ENCODE assay signal across 8 cellular contexts in the genomic region with DNA sequence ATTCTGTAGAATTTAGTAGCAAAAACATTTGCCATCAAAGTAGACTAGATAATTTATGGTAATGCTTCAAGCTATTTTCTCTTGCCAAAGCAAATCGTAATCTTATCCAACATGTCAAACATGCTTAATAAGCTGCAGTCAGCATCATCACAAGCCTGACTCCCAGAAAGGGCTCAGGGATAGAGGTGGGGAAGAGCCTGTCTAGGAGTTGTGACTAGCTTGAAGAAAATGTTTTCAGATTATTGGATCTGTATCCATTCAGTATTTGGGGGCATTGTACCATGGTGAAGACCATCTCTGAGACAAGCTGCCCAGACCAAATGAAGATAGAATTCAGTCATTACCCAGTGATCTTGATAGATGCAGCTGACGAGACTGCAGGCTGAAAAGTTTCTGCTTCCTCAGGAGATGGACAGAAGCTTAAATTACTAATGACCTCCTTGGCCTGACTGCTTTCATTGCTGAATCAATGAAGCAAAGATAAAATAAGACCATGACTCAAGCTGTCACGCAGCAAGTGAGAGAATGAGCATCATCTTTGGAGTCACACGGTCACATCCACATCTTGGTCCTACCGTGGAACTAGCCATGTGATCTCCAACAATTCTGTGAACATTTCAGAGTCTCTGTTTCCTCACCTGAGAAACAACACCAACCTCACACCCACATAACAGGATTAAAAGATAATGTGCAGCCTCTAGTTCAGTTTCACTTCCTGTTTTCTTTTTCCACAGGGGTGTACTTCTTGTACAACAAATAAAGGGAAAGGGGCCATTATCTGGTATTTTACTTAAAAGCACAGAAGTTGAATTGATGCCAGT. TPM values are rescaled to one million over a fixed set of nuclear protein-coding genes. Genes with fewer than 3 reads are reported as not detected.
DNase-seq lines count a peak whose midpoint lies in the region; ATAC-seq and TF ChIP-seq lines count a peak whose summit lies in the region.

No MANE protein-coding gene starts in this region.

- H3K27me3 ChIP-seq in suprapubic skin, result no peaks in the 10 kb centered on the region

- H3K27ac ChIP-seq in suprapubic skin, result no peak overlapping the region

- 67% methylated on average over 5 of the region's 5 CpGs for WGBS in suprapubic skin

- TF ChIP-seq EP300 in suprapubic skin (IDR thresholded peaks at IDR 0.05), result no peak

- peak; percentile 37 for DNase-seq in M059J (ENCODE audit: low read depth)
- no peak for DNase-seq in amniotic stem cell (lab: John Stamatoyannopoulos, UW)
- no peak for DNase-seq in suprapubic skin (ENCODE audit: low spot score in 2 of 2)
- DNase-seq in NCI-H2029 treated with DMSO at 0.1 percent for 48 hours (lab: John Stamatoyannopoulos, UW), result no peak
- DNase-seq in NCI-H1105 treated with DMSO at 0.1 percent for 48 hours (lab: John Stamatoyannopoulos, UW), result no peak

- peaks cover 11% of the 10 kb centered on the region for H3K4me1 ChIP-seq in suprapubic skin

- H3K4me3 ChIP-seq in suprapubic skin, result no peak overlapping the region

- ATAC-seq in GM18499 (IDR thresholded peaks at IDR 0.05; ENCODE audit: insufficient read depth, unreplicated experiment) (peak; percentile 79), GM21576 (IDR thresholded peaks at IDR 0.05; ENCODE audit: unreplicated experiment) (peak; percentile 92), esophagus mucosa (peak; percentile 71)

- H3K9me3 ChIP-seq in suprapubic skin, result no peaks in the 10 kb centered on the region

- no peak for TF ChIP-seq CTCF in suprapubic skin (IDR thresholded peaks at IDR 0.05)

- TF ChIP-seq POLR2A in suprapubic skin (IDR thresholded peaks at IDR 0.05), result no peak

- peaks cover 20% of the 10 kb centered on the region for H3K36me3 ChIP-seq in suprapubic skin

RNA-seq across cellular contexts. Expression of gene ERAP2, which starts 9.4 kb away (rescaled TPM):
- 103 and 104 TPM in 2 replicates for total RNA-seq in M059J (2014; rRNA removed; shearing (Covaris generic))
- 1.3 TPM for total RNA-seq in esophagus mucosa
- total RNA-seq in suprapubic skin, result 10 to 100 TPM in 2 of 4 donors, 1 to 10 TPM in 2; 9.0 to 14.0 (median 11.5) TPM

RNA-seq across cellular contexts. Expression of gene LNPEP, which starts 50.2 kb away (rescaled TPM):
- 22.8 and 37.6 TPM in 2 replicates for total RNA-seq in M059J (2014; rRNA removed; shearing (Covaris generic))
- total RNA-seq in esophagus mucosa (23.6 TPM), suprapubic skin (100 to 1,000 TPM in 1 of 4 donors, 10 to 100 TPM in 3; 43.7 to 107 (median 69.9) TPM)
